In the genomic region with DNA sequence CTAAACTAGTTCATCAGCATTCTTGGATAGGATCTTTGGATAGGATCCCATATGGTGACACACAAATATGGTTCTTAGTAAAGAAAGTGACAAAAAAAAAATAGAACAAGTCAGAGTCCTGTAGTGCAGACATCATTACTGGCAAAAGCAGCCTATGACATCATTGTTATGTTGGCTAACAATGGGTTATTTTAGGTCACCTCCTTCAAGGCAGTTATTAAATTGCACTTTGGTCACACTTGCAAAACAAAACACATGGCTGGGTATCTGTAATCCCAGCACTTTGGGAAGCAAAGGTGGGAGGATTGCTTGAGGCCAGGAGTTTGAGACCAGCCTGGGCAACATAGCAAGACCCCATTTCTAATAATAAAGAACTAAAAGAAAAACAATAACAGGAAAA, we compare ENCODE assay signal across 19 cellular contexts.
DNase-seq lines count a peak whose midpoint lies in the region; ATAC-seq, FAIRE-seq and TF ChIP-seq lines count a peak whose summit lies in the region.
"Had no signal": no experiment of that assay in that cellular context is flagged by ENCODE, and none has a peak within 500 bp of the region (broad histone marks: within the 10 kb centered on the region; RNA-seq: fewer than 3 reads in every experiment).

No MANE protein-coding gene starts in this region.

- no peak overlapping the region for H3K4me2 ChIP-seq in PC-9

- ATAC-seq in gastrocnemius medialis, result peak; percentile 81 to 90
- no peak for ATAC-seq in GM18907 (IDR thresholded peaks at IDR 0.05; ENCODE audit: unreplicated experiment)
- ATAC-seq in HG03432 (IDR thresholded peaks at IDR 0.05; ENCODE audit: unreplicated experiment), result no peak
- ATAC-seq: activated T-cell treated with anti-CD3 and anti-CD28 coated beads, Interleukin-2, amount 50 U/mL, for 4 hours; foreskin keratinocyte; SK-N-SH treated with all-trans-retinoic acid at 6 μM for 48 hours had no signal

- H3K27me3 ChIP-seq in PC-9 (ENCODE audit: insufficient read depth, low read depth) (no peaks in the 10 kb centered on the region), gastrocnemius medialis (no peaks in the 10 kb centered on the region)
- H3K27me3 ChIP-seq: cardiac muscle cell, foreskin keratinocyte had no signal

- peaks cover 21% of the 10 kb centered on the region for H3F3A ChIP-seq in PC-9 (ENCODE audit: insufficient read depth, low read depth)

- POLR2A ChIA-PET in PC-9 (lab: Charles Lee; ENCODE audit: unreplicated experiment), result no interaction called here

- intact Hi-C loops in PC-9 (cut with micrococcal nuclease; ENCODE audit: unreplicated experiment), result no loop called here
- intact Hi-C loops in gastrocnemius medialis (cut with DNase I; ENCODE audit: low total_unique reads), result no loop called here

- H3K79me2 ChIP-seq in PC-9 (ENCODE audit: low read depth), result no peaks in the 10 kb centered on the region

- H2AFZ ChIP-seq in PC-9, result no peak overlapping the region

- CTCF ChIA-PET in PC-9 (lab: Charles Lee), result no interaction called here

- no peak for TF ChIP-seq POLR2A in gastrocnemius medialis (IDR thresholded peaks at IDR 0.05)
- TF ChIP-seq POLR2A in GM12892 (IDR thresholded peaks at IDR 0.05; ENCODE audit: low read depth, low read length), result no peak

- H3K4me1 ChIP-seq in PC-9 (replicated peaks; ENCODE audit: insufficient read depth) (peaks cover 27% of the 10 kb centered on the region), gastrocnemius medialis (no peaks in the 10 kb centered on the region)
- H3K4me1 ChIP-seq: Caco-2, foreskin keratinocyte, HAP-1 had no signal

- H3K9me2 ChIP-seq in PC-9 (ENCODE audit: insufficient read depth), result no peaks in the 10 kb centered on the region

- no peak for FAIRE-seq in GM12892 (lab: Jason Lieb, UNC)

- H3K9me3 ChIP-seq in PC-9 (ENCODE audit: insufficient read depth, low read depth), result 0 out of 2 replicates have a peak, but pooled peaks cover 4% of the 10 kb centered on the region
- no peaks in the 10 kb centered on the region for H3K9me3 ChIP-seq in gastrocnemius medialis
- H3K9me3 ChIP-seq: Caco-2, HAP-1 had no signal

- 0 out of 2 replicates have a peak overlapping the region, but pooled peaks have one; percentile 61 for H3K27ac ChIP-seq in PC-9
- peak overlapping the region; percentile 30 to 62 (median 47) for H3K27ac ChIP-seq in gastrocnemius medialis
- H3K27ac ChIP-seq: cardiac muscle cell, foreskin keratinocyte had no signal

- no TSS peak for BruUV-seq in PC-9 (replicated peaks; lab: Mats Ljungman, UMichigan)

- in situ Hi-C loops in gastrocnemius medialis (cut with MboI; ENCODE audit: low sequenced_read_pairs in 4 of 4), result no loop called here

- no peaks in the 10 kb centered on the region for H3K36me3 ChIP-seq in PC-9 (ENCODE audit: low read depth)
- H3K36me3 ChIP-seq in gastrocnemius medialis, result no peaks in the 10 kb centered on the region
- H3K36me3 ChIP-seq: cardiac muscle cell, HAP-1 had no signal

- TF ChIP-seq CTCF in PC-9 (conservative IDR thresholded peaks at IDR 0.05), result no peak
- TF ChIP-seq CTCF in foreskin fibroblast (IDR thresholded peaks at IDR 0.05; ENCODE audit: low read depth, low read length), result no peak
- TF ChIP-seq CTCF in gastrocnemius medialis (IDR thresholded peaks at IDR 0.05 in 4 of 5, conservative IDR thresholded peaks at IDR 0.05 in 1 of 5), result no peak

- no peak overlapping the region for H3K4me3 ChIP-seq in PC-9
- H3K4me3 ChIP-seq in foreskin fibroblast (ENCODE audit: low read depth in 1 of 2, low read length in 2 of 2), result no peak overlapping the region
- H3K4me3 ChIP-seq in gastrocnemius medialis, result no peak overlapping the region
- H3K4me3 ChIP-seq: cardiac muscle cell, HAP-1 had no signal

- no peaks in the 10 kb centered on the region for H4K20me1 ChIP-seq in PC-9 (ENCODE audit: insufficient read depth)

- DNase-seq in GM04503 (ENCODE audit: low read depth), result peak; percentile 14
- peak; percentile 3 to 72 for DNase-seq in PC-9
- peak; percentile 79 to 88 for DNase-seq in foreskin fibroblast
- peak in 1 of 2 donors; percentile 13 for DNase-seq in gastrocnemius medialis
- DNase-seq in GM12892 (ENCODE audit: insufficient read length), result no peak
- DNase-seq in glomerular visceral epithelial cell (ENCODE audit: extremely low spot score), result no peak
- DNase-seq: activated CD4-positive, CD25-positive, alpha-beta regulatory T cell treated with anti-CD3 and anti-CD28 coated beads, Interleukin-2, amount 50 U/mL, for 72 hours; activated T-cell treated with anti-CD3 and anti-CD28 coated beads, Interleukin-2, amount 50 U/mL, for 4 hours; Caco-2; foreskin keratinocyte; kidney glomerular epithelial cell; NCI-H526 treated with DMSO at 0.1 percent for 48 hours; stimulated activated CD4-positive, alpha-beta T cell treated with anti-CD3 and anti-CD28 coated beads, Interleukin-2, amount 100 ng/mL, for 48 hours; stimulated activated naive CD4-positive, alpha-beta T cell had no signal

Comparison
In these comparisons a context has a peak if more than half of its experiments do, and no peak if none do; other contexts are left out.
1. DNase-seq: peak in GM04503 (single experiment), PC-9 (2 of 2) and foreskin fibroblast (2 of 2); none in GM12892 (single experiment) and glomerular visceral epithelial cell (single experiment).
2. ATAC-seq: peak in gastrocnemius medialis (2 of 2); none in GM18907 (single experiment) and HG03432 (single experiment).